In the genomic region with DNA sequence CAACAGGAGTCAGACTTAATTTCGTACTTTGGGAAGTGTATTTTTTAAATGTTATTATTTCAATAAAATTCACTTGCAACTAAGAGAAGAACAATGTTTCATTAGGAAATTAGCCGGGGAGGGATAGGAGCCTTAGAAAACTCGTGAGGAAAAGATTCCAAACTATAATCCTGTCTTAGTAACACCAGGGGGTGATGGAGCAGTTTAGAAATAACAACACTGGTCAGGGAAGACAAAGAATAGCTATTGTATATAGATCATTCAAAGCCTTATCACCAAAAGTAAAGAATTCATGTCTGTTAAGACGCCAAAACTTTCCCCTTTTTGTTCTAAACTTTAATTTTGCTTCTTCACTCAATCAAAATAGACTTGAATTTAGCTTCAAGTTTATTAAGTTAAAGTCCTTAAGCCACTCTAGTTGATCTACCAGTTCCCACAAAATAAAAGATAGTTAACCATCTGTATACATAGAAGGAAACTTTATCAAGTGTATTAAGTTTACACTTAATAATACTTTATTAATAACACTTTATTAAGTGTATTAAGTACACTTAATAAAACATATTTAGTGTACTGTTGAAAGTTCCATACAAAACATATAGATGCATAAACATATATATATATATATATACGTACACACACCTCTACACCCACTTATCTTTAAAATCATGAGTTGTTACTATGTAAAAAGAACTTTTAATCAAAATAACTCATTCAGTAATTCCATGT, we compare ENCODE assay signal across 25 cellular contexts.
"Had no signal": no experiment of that assay in that cellular context is flagged by ENCODE, and none has a peak within 500 bp of the region (broad histone marks: within the 10 kb centered on the region; RNA-seq: fewer than 3 reads in every experiment).

No MANE protein-coding gene starts in this region.

- H3K4me3 Mint-ChIP-seq: immature natural killer cell; mesothelial cell of epicardium; naive B cell; natural killer cell treated with Interleukin-12 subunit alpha and Interleukin-12 subunit beta and Interleukin-15 and Interleukin-18, amount 100 ng/mL, for 72 hours; stimulated activated memory B cell treated with anti-CD40 and anti-IgM and Interleukin-4, amounts not matched to agents 10 μg/mL and 1 μg/mL and 100 μg/mL, for 72 hours; stimulated activated naive CD8-positive, alpha-beta T cell treated with anti-CD3 and anti-CD28 coated beads, Interleukin-15, Interleukin-2, amounts not matched to agents 100 ng/mL and 50 ng/mL, for 24 hours; type B pancreatic cell had no signal

- H3K4me3 ChIP-seq: esophagus muscularis mucosa, heart right ventricle, mucosa of descending colon, psoas muscle, sigmoid colon, suprapubic skin, tibial artery had no signal

- H3K9me3 Mint-ChIP-seq: immature natural killer cell; mesothelial cell of epicardium; naive B cell; natural killer cell treated with Interleukin-12 subunit alpha and Interleukin-12 subunit beta and Interleukin-15 and Interleukin-18, amount 100 ng/mL, for 72 hours; stimulated activated memory B cell treated with anti-CD40 and anti-IgM and Interleukin-4, amounts not matched to agents 10 μg/mL and 1 μg/mL and 100 μg/mL, for 72 hours; stimulated activated naive CD8-positive, alpha-beta T cell treated with anti-CD3 and anti-CD28 coated beads, Interleukin-15, Interleukin-2, amounts not matched to agents 100 ng/mL and 50 ng/mL, for 24 hours; type B pancreatic cell had no signal

- DNase-seq: cortex of kidney; effector CD4-positive, alpha-beta T cell; foreskin keratinocyte; glutamatergic neuron; heart right ventricle; hippocampal formation; immature natural killer cell; islet precursor cell; mesenchymal stem cell; mucosa of descending colon; naive B cell; psoas muscle; right cardiac atrium; sigmoid colon; stimulated activated CD4-positive, alpha-beta T cell treated with anti-CD3 and anti-CD28 coated beads, Interleukin-4, amount 100 ng/mL, for 4 hours; tibial artery had no signal

- H3K36me3 ChIP-seq: esophagus muscularis mucosa, sigmoid colon, tibial artery had no signal

- H3K79me2 ChIP-seq: parathyroid adenoma had no signal

- H2AFZ ChIP-seq: parathyroid adenoma had no signal

- H3K9me3 ChIP-seq: esophagus muscularis mucosa, heart right ventricle, mucosa of descending colon, psoas muscle, sigmoid colon, suprapubic skin, tibial artery had no signal

- H3K27ac Mint-ChIP-seq: immature natural killer cell; mesothelial cell of epicardium; stimulated activated memory B cell treated with anti-CD40 and anti-IgM and Interleukin-4, amounts not matched to agents 10 μg/mL and 1 μg/mL and 100 μg/mL, for 72 hours; stimulated activated naive CD8-positive, alpha-beta T cell treated with anti-CD3 and anti-CD28 coated beads, Interleukin-15, Interleukin-2, amounts not matched to agents 100 ng/mL and 50 ng/mL, for 24 hours; type B pancreatic cell had no signal

- ATAC-seq: foreskin keratinocyte; heart right ventricle; mucosa of descending colon; natural killer cell treated with Interleukin-12 subunit alpha and Interleukin-12 subunit beta and Interleukin-15 and Interleukin-18, amount 100 ng/mL, for 72 hours; psoas muscle; right cardiac atrium; stimulated activated memory B cell treated with anti-CD40 and anti-IgM and Interleukin-4, amounts not matched to agents 10 μg/mL and 1 μg/mL and 100 μg/mL, for 72 hours had no signal

- H3K9ac ChIP-seq: parathyroid adenoma had no signal

- FAIRE-seq: endothelial cell of umbilical vein had no signal

- H3K27me3 Mint-ChIP-seq: naive B cell; natural killer cell treated with Interleukin-12 subunit alpha and Interleukin-12 subunit beta and Interleukin-15 and Interleukin-18, amount 100 ng/mL, for 72 hours; stimulated activated memory B cell treated with anti-CD40 and anti-IgM and Interleukin-4, amounts not matched to agents 10 μg/mL and 1 μg/mL and 100 μg/mL, for 72 hours; stimulated activated naive CD8-positive, alpha-beta T cell treated with anti-CD3 and anti-CD28 coated beads, Interleukin-15, Interleukin-2, amounts not matched to agents 100 ng/mL and 50 ng/mL, for 24 hours; type B pancreatic cell had no signal

- H3K27me3 ChIP-seq: esophagus muscularis mucosa, foreskin keratinocyte, heart right ventricle, sigmoid colon, suprapubic skin, tibial artery had no signal

- H3K27ac ChIP-seq: esophagus muscularis mucosa, foreskin keratinocyte, heart right ventricle, parathyroid adenoma, psoas muscle, sigmoid colon, suprapubic skin, tibial artery had no signal

- H3K4me1 ChIP-seq: esophagus muscularis mucosa, foreskin keratinocyte, heart right ventricle, parathyroid adenoma, psoas muscle, sigmoid colon, suprapubic skin, tibial artery had no signal
